ENCODE assay signal across 19 cellular contexts in genomic region chr3:134020135-134020680, GRCh38. TPM values are rescaled to one million over a fixed set of nuclear protein-coding genes. Genes with fewer than 3 reads are reported as not detected.
"Had no signal": no experiment of that assay in that cellular context is flagged by ENCODE, and none has a peak within 500 bp of the region (broad histone marks: within the 10 kb centered on the region; RNA-seq: fewer than 3 reads in every experiment).

No MANE protein-coding gene starts in this region.

- H3K36me3 ChIP-seq: heart left ventricle, prostate gland, right lobe of liver, transverse colon had no signal

- H3K9ac ChIP-seq: parathyroid adenoma had no signal

- H3K27me3 ChIP-seq: heart left ventricle, right lobe of liver, testis, transverse colon had no signal

- H3K36me3 Mint-ChIP-seq: stimulated activated effector memory CD8-positive, alpha-beta T cell treated with anti-CD3 and anti-CD28 coated beads, Interleukin-12 subunit alpha, Interleukin-12 subunit beta, amount 100 ng/mL, for 72 hours had no signal

- H3K4me3 Mint-ChIP-seq: dendritic cell treated with granulocyte-macrophage colony-stimulating factor and Interleukin-4, amounts not matched to agents 40 ng/mL and 50 ng/mL, for 4 days; effector memory CD8-positive, alpha-beta T cell; mesothelial cell of epicardium; nephron; stimulated activated effector memory CD8-positive, alpha-beta T cell treated with anti-CD3 and anti-CD28 coated beads, Interleukin-12 subunit alpha, Interleukin-12 subunit beta, amount 100 ng/mL, for 72 hours; stimulated activated naive CD8-positive, alpha-beta T cell treated with anti-CD3 and anti-CD28 coated beads, Interleukin-15, Interleukin-2, amounts not matched to agents 100 ng/mL and 50 ng/mL, for 24 hours had no signal

- H3K4me3 ChIP-seq: heart left ventricle, prostate gland, right lobe of liver, testis, transverse colon had no signal

- H3K27ac Mint-ChIP-seq: dendritic cell treated with granulocyte-macrophage colony-stimulating factor and Interleukin-4, amounts not matched to agents 40 ng/mL and 50 ng/mL, for 4 days; effector memory CD8-positive, alpha-beta T cell; mesothelial cell of epicardium; nephron; stimulated activated effector memory CD8-positive, alpha-beta T cell treated with anti-CD3 and anti-CD28 coated beads, Interleukin-12 subunit alpha, Interleukin-12 subunit beta, amount 100 ng/mL, for 72 hours; stimulated activated naive CD8-positive, alpha-beta T cell treated with anti-CD3 and anti-CD28 coated beads, Interleukin-15, Interleukin-2, amounts not matched to agents 100 ng/mL and 50 ng/mL, for 24 hours had no signal

- H3K9me3 ChIP-seq: heart left ventricle, prostate gland, right lobe of liver, testis, transverse colon had no signal

- DNase-seq: effector memory CD8-positive, alpha-beta T cell; heart left ventricle; hippocampal formation; kidney glomerular epithelial cell; mammary epithelial cell; occipital lobe; right lobe of liver; stimulated activated CD4-positive, alpha-beta T cell treated with anti-CD3 and anti-CD28 coated beads, Interleukin-4, amount 100 ng/mL, for 1 hour; stimulated activated CD8-positive, alpha-beta memory T cell treated with anti-CD3 and anti-CD28 coated beads, Interleukin-4, amount 100 ng/mL, for 48 hours; testis; transverse colon had no signal

- H3K4me1 ChIP-seq: parathyroid adenoma, prostate gland, right lobe of liver, testis, transverse colon had no signal

- H3K27ac ChIP-seq: heart left ventricle, parathyroid adenoma, prostate gland, right lobe of liver, testis, transverse colon had no signal

- ATAC-seq: effector memory CD8-positive, alpha-beta T cell; heart left ventricle; right lobe of liver; stimulated activated effector memory CD8-positive, alpha-beta T cell treated with anti-CD3 and anti-CD28 coated beads, Interleukin-12 subunit alpha, Interleukin-12 subunit beta, amount 100 ng/mL, for 72 hours had no signal

- H3K4me1 Mint-ChIP-seq: mesothelial cell of epicardium; stimulated activated effector memory CD8-positive, alpha-beta T cell treated with anti-CD3 and anti-CD28 coated beads, Interleukin-12 subunit alpha, Interleukin-12 subunit beta, amount 100 ng/mL, for 72 hours had no signal

- H3K9me3 Mint-ChIP-seq: dendritic cell treated with granulocyte-macrophage colony-stimulating factor and Interleukin-4, amounts not matched to agents 40 ng/mL and 50 ng/mL, for 4 days; effector memory CD8-positive, alpha-beta T cell; mesothelial cell of epicardium; nephron; stimulated activated effector memory CD8-positive, alpha-beta T cell treated with anti-CD3 and anti-CD28 coated beads, Interleukin-12 subunit alpha, Interleukin-12 subunit beta, amount 100 ng/mL, for 72 hours; stimulated activated naive CD8-positive, alpha-beta T cell treated with anti-CD3 and anti-CD28 coated beads, Interleukin-15, Interleukin-2, amounts not matched to agents 100 ng/mL and 50 ng/mL, for 24 hours had no signal

RNA-seq across cellular contexts. Expression of gene SLCO2A1, which starts 9.5 kb away (rescaled TPM):
- total RNA-seq: myocyte had no signal
